Comparison of ENCODE assay signal across 7 cellular contexts in genomic region chr2:11477994-11478393, GRCh38. TPM values are rescaled to one million over a fixed set of nuclear protein-coding genes. Genes with fewer than 3 reads are reported as not detected.
DNase-seq lines count a peak whose midpoint lies in the region; ATAC-seq, FAIRE-seq and TF ChIP-seq lines count a peak whose summit lies in the region.

No MANE protein-coding gene starts in this region.

- TF ChIP-seq CTCF in GM12874 (IDR thresholded peaks at IDR 0.05; ENCODE audit: insufficient read depth, low read depth, low read length) (peak; percentile 70), activated B cell treated with CpG ODN at 0.5 μM for 24 hours (IDR thresholded peaks at IDR 0.05) (peak; percentile 75), cardiac fibroblast (IDR thresholded peaks at IDR 0.05; ENCODE audit: low read depth, low read length) (peak; percentile 78), kidney (IDR thresholded peaks at IDR 0.05; ENCODE audit: borderline replicate concordance, extremely low read depth, insufficient read depth) (peak; percentile 92)

- DNase-seq in NCI-H2107 treated with DMSO at 0.1 percent for 48 hours (lab: John Stamatoyannopoulos, UW; ENCODE audit: unreplicated experiment) = peak; percentile 32
- peak; percentile 59 for DNase-seq in activated B cell treated with CpG ODN at 0.5 μM for 24 hours
- peak; percentile 88 to 90 for DNase-seq in cardiac fibroblast (ENCODE audit: low read depth in 2 of 2)
- DNase-seq in kidney = peak; percentile 87
- peak; percentile 81 for DNase-seq in stimulated activated CD4-positive, alpha-beta T cell treated with anti-CD3 and anti-CD28 coated beads, Interleukin-1b, Interleukin-23, amount 100 ng/mL, for 48 hours

- H3K9me3 Mint-ChIP-seq in activated B cell treated with CpG ODN at 0.5 μM for 24 hours = no peaks in the 10 kb centered on the region

- H3K36me3 Mint-ChIP-seq in activated B cell treated with CpG ODN at 0.5 μM for 24 hours (ENCODE audit: low read depth) = no peaks in the 10 kb centered on the region

- ATAC-seq in HG02763 (IDR thresholded peaks at IDR 0.05; ENCODE audit: unreplicated experiment) = peak; percentile 87
- peak; percentile 71 for ATAC-seq in activated B cell treated with CpG ODN at 0.5 μM for 24 hours (ENCODE audit: low read depth)

- H3K9me3 ChIP-seq in kidney (ENCODE audit: control insufficient read depth in 1 of 2, low read length in 2 of 2) = no peaks in the 10 kb centered on the region

- H3K4me1 Mint-ChIP-seq in activated B cell treated with CpG ODN at 0.5 μM for 24 hours = peaks cover under 1% of the 10 kb centered on the region

- intact Hi-C loops in activated B cell treated with CpG ODN at 0.5 μM for 24 hours (cut with micrococcal nuclease) = loop anchor here (1.0 kb wide), 4 partner anchors 106 to 1529 kb away; no protein-coding TSS in a partner anchor
- intact Hi-C loops in kidney (cut with DNase I) = loop anchor here (10.0 kb wide), 1 partner anchor 307 kb away; no protein-coding TSS in a partner anchor

- no peaks in the 10 kb centered on the region for H3K36me3 ChIP-seq in kidney (ENCODE audit: control insufficient read depth in 1 of 2, insufficient read depth in 2 of 2, low read length in 2 of 2)

- POLR2A ChIA-PET in activated B cell treated with CpG ODN at 0.5 μM for 24 hours (lab: Charles Lee) = interaction anchor here (0.6 kb wide), 1 partner anchor 642 kb away, joined by 5 read pairs; no protein-coding TSS in a partner anchor

- no peak overlapping the region for H3K9ac ChIP-seq in kidney (ENCODE audit: low read length in 2 of 2)

- H3K27ac ChIP-seq in kidney (ENCODE audit: low read depth in 2 of 2, low read length in 2 of 2) = no peak overlapping the region

- H3K4me1 ChIP-seq in kidney (ENCODE audit: control insufficient read depth in 1 of 2, insufficient read depth in 1 of 2, low read depth in 1 of 2, low read length in 2 of 2) = peaks cover 0 to under 1% of the 10 kb centered on the region in 2 donors

- no peak overlapping the region for H3K4me3 ChIP-seq in cardiac fibroblast (replicated peaks in 1 of 2; ENCODE audit: low read depth in 2 of 2, low read length in 2 of 2)
- no peak overlapping the region for H3K4me3 ChIP-seq in kidney (ENCODE audit: low read length in 2 of 2)

- H3K4me3 Mint-ChIP-seq in activated B cell treated with CpG ODN at 0.5 μM for 24 hours = no peak overlapping the region

- no peak overlapping the region for H3K27ac Mint-ChIP-seq in activated B cell treated with CpG ODN at 0.5 μM for 24 hours

- peak; percentile 66 for FAIRE-seq in kidney (lab: Jason Lieb, UNC)

- H3K27me3 Mint-ChIP-seq in activated B cell treated with CpG ODN at 0.5 μM for 24 hours = peaks cover 17% of the 10 kb centered on the region

- CTCF ChIA-PET in activated B cell treated with CpG ODN at 0.5 μM for 24 hours (lab: Charles Lee) = interaction anchor here (0.6 to 2.2 kb wide), 14 partner anchors 11 to 1529 kb away, joined by 3 to 18 read pairs (median 4); no protein-coding TSS in a partner anchor

RNA-seq across cellular contexts. Expression of gene E2F6, which starts 12.0 kb away (rescaled TPM):
- total RNA-seq in activated B cell treated with CpG ODN at 0.5 μM for 24 hours (11.8 and 12.4 TPM in 2 replicates), kidney (12.7 TPM)
- polyA plus RNA-seq in kidney (ENCODE audit: insufficient read depth, low read depth, low replicate concordance) = 7.8 TPM

RNA-seq across cellular contexts. Expression of gene GREB1, which starts 55.9 kb away (rescaled TPM):
- total RNA-seq in activated B cell treated with CpG ODN at 0.5 μM for 24 hours = 0.42 and 0.69 TPM in 2 replicates
- total RNA-seq in kidney = 0.98 TPM
- polyA plus RNA-seq in kidney (ENCODE audit: insufficient read depth, low read depth, low replicate concordance) = 1.8 TPM

Comparison
In these comparisons a context has a peak if more than half of its experiments do, and no peak if none do; other contexts are left out.
1. DNase-seq: peak in every context shown above with its lines; median percentile 89 in cardiac fibroblast; 87 in kidney; 81 in stimulated activated CD4-positive, alpha-beta T cell treated with anti-CD3 and anti-CD28 coated beads, Interleukin-1b, Interleukin-23, amount 100 ng/mL, for 48 hours; 59 in activated B cell treated with CpG ODN at 0.5 μM for 24 hours; 32 in NCI-H2107 treated with DMSO at 0.1 percent for 48 hours.